8 cellular contexts compared by ENCODE assay signal in the genomic region with DNA sequence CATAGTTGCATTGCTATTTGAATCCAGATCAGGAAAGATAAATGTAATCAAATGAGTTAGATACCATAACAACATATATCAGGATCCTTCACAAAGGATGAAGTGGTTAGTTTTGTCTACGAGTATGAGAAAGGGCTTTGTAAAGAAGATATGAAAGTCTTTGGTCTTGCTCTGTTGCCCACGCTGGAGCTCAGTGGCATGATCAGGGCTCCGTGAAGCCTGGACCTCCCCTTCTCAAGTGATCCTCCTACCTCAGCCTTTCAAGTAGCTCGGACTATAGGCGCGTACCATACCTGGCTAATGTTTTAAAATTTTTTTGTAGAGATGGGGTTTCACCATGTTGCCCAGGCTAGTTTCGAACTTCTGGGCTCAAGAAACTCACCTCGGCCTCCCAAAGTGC. TPM values are rescaled to one million over a fixed set of nuclear protein-coding genes. Genes with fewer than 3 reads are reported as not detected.
A peak's percentile ranks its signal among the peaks of the same experiment; 100 is the strongest.
DNase-seq lines count a peak whose midpoint lies in the region; ATAC-seq, FAIRE-seq and TF ChIP-seq lines count a peak whose summit lies in the region.

No MANE protein-coding gene starts in this region.

- no peak for TF ChIP-seq EP300 in H1 (IDR thresholded peaks at IDR 0.05; ENCODE audit: borderline replicate concordance in 1 of 2, low read depth in 2 of 2, low read length in 2 of 2)

- H4K8ac ChIP-seq in H1 (ENCODE audit: extremely low read depth, insufficient read depth, low read length): no peak overlapping the region

- peak; percentile 28 for ATAC-seq in HG03432 (IDR thresholded peaks at IDR 0.05; ENCODE audit: unreplicated experiment)
- ATAC-seq in stimulated activated naive B cell treated with anti-CD40 and anti-IgM and Interleukin-4, amounts not matched to agents 10 μg/mL and 1 μg/mL and 100 μg/mL, for 72 hours (replicated peaks): peak; percentile 40 to 45

- H4K5ac ChIP-seq in H1 (ENCODE audit: insufficient read length, low read depth, low read length): no peak overlapping the region

- H3K9me3 ChIP-seq in H1 (ENCODE audit: insufficient read depth in 2 of 2, low read depth in 1 of 2, low read length in 1 of 2): no peaks in the 10 kb centered on the region

- H3K36me3 Mint-ChIP-seq in activated CD4-positive, alpha-beta T cell treated with anti-CD3 and anti-CD28 coated beads, Interleukin-2, amount 10 ng/mL, durations not matched to agents 24 days and 14 days (ENCODE audit: low read depth): peaks cover 50% of the 10 kb centered on the region
- H3K36me3 Mint-ChIP-seq in stimulated activated naive B cell treated with anti-CD40 and anti-IgM and Interleukin-4, amounts not matched to agents 10 μg/mL and 1 μg/mL and 100 μg/mL, for 72 hours: peaks cover 44 to 52% of the 10 kb centered on the region in 2 donors

- H3K36me3 ChIP-seq in H1 (ENCODE audit: control insufficient read depth in 2 of 4, insufficient read depth in 4 of 4, low read length in 3 of 4): peaks cover 0 to 20% (median 7%) of the 10 kb centered on the region in 4 experiments; a peak in 5 of 8 replicates

- H4K91ac ChIP-seq in H1 (replicated peaks; ENCODE audit: insufficient read length, low read length): no peak overlapping the region

- peaks cover 9 to 57% of the 10 kb centered on the region in 2 experiments for H3K79me2 ChIP-seq in H1 (ENCODE audit: control insufficient read depth in 1 of 2, insufficient read depth in 2 of 2, low read length in 2 of 2)

- no peak overlapping the region for H3K56ac ChIP-seq in H1 (replicated peaks; ENCODE audit: insufficient read length, low read depth, low read length)

- no peak overlapping the region for H3K23ac ChIP-seq in H1 (ENCODE audit: insufficient read length)

- H3K4ac ChIP-seq in H1 (replicated peaks; ENCODE audit: insufficient read length, low read depth, low read length): no peak overlapping the region

- DNase-seq in activated CD4-positive, alpha-beta T cell treated with anti-CD3 and anti-CD28 coated beads, Interleukin-2, amount 10 ng/mL, durations not matched to agents 24 days and 14 days: no peak
- no peak for DNase-seq in activated CD4-positive, alpha-beta T cell treated with anti-CD3 and anti-CD28 coated beads, Interleukin-2, amount 50 U/mL, for 1 hour
- DNase-seq in H1 (ENCODE audit: low read depth in 1 of 2, low spot score in 2 of 2): no peak
- DNase-seq in stimulated activated naive B cell treated with anti-CD40 and anti-IgM and Interleukin-4, amounts not matched to agents 10 μg/mL and 1 μg/mL and 100 μg/mL, for 72 hours: peak; percentile 64
- no peak for DNase-seq in cerebellar cortex (ENCODE audit: low spot score)
- no peak for DNase-seq in activated CD4-positive, CD25-positive, alpha-beta regulatory T cell treated with anti-CD3 and anti-CD28 coated beads, Interleukin-2, amount 50 U/mL, for 72 hours
- no peak for DNase-seq in NCI-H2029 (lab: John Stamatoyannopoulos, UW)

- H2BK15ac ChIP-seq in H1 (ENCODE audit: low read length): no peak overlapping the region

- H2BK12ac ChIP-seq in H1 (ENCODE audit: low read depth, low read length): no peak overlapping the region

- peaks cover 6 to 7% of the 10 kb centered on the region in 2 experiments for H4K20me1 ChIP-seq in H1 (replicated peaks in 1 of 2; ENCODE audit: control insufficient read depth in 1 of 2, insufficient read depth in 2 of 2, low read length in 2 of 2)

- WGBS in H1 (ENCODE audit: extremely low coverage in 1 of 2, insufficient coverage in 1 of 2, insufficient read length in 1 of 2, insufficient replicate concordance in 2 of 2, low coverage in 1 of 2, low lambda C conversion rate in 2 of 2, missing lambda C conversion rate in 1 of 2), 2 experiments: 90% methylated on average over 8 of the region's 8 CpGs; no CpG with 5 or more reads in 1 of the 2 experiments

- peak overlapping the region; percentile 91 for H3K4me3 Mint-ChIP-seq in activated CD4-positive, alpha-beta T cell treated with anti-CD3 and anti-CD28 coated beads, Interleukin-2, amount 10 ng/mL, durations not matched to agents 24 days and 14 days
- peak overlapping the region; percentile 91 to 93 for H3K4me3 Mint-ChIP-seq in stimulated activated naive B cell treated with anti-CD40 and anti-IgM and Interleukin-4, amounts not matched to agents 10 μg/mL and 1 μg/mL and 100 μg/mL, for 72 hours

- H3K27me3 ChIP-seq in H1 (replicated peaks in 1 of 4; ENCODE audit: control insufficient read depth in 3 of 4, extremely low read depth in 1 of 4, insufficient read depth in 3 of 4, low read length in 3 of 4): no peaks in the 10 kb centered on the region

- peak overlapping the region in 2 of 4 experiments; percentile 80 to 96; a peak in 3 of 8 replicates for H3K4me3 ChIP-seq in H1 (ENCODE audit: extremely low read depth in 1 of 4, insufficient read depth in 2 of 4, low read depth in 3 of 4, low read length in 4 of 4)

- FAIRE-seq in H1 (lab: Jason Lieb, UNC): no peak

- CTCF ChIA-PET in H1 (lab: Charles Lee; ENCODE audit: partially characterized antibody): interaction anchor here (0.7 to 1.1 kb wide), 3 partner anchors 11 to 342 kb away, joined by 3 to 4 read pairs (median 3); no protein-coding TSS in a partner anchor

- H2BK5ac ChIP-seq in H1 (ENCODE audit: low read depth, low read length): no peak overlapping the region

- no peak overlapping the region for H2BK120ac ChIP-seq in H1 (replicated peaks; ENCODE audit: low read depth, low read length)

- H3K14ac ChIP-seq in H1 (ENCODE audit: insufficient read length): no peak overlapping the region

- POLR2A ChIA-PET in H1 (lab: Charles Lee; ENCODE audit: partially characterized antibody): interaction anchor here (0.8 to 1.9 kb wide), 3 partner anchors 9 to 103 kb away, joined by 3 to 5 read pairs (median 3); no protein-coding TSS in a partner anchor

- no peak overlapping the region for H3K27ac ChIP-seq in H1 (ENCODE audit: low read depth, low read length)

- intact Hi-C loops in activated CD4-positive, alpha-beta T cell treated with anti-CD3 and anti-CD28 coated beads, Interleukin-2, amount 10 ng/mL, durations not matched to agents 24 days and 14 days (cut with micrococcal nuclease): no loop called here

- no peak overlapping the region for H2AK5ac ChIP-seq in H1 (ENCODE audit: low read depth, low read length)

- no peak for TF ChIP-seq RAD21 in H1 (IDR thresholded peaks at IDR 0.05 in 1 of 2, conservative IDR thresholded peaks at IDR 0.05 in 1 of 2; ENCODE audit: low read depth in 2 of 2, low read length in 2 of 2)

- H3K4me1 Mint-ChIP-seq in activated CD4-positive, alpha-beta T cell treated with anti-CD3 and anti-CD28 coated beads, Interleukin-2, amount 10 ng/mL, durations not matched to agents 24 days and 14 days: peaks cover 54% of the 10 kb centered on the region
- peaks cover 47 to 64% of the 10 kb centered on the region in 2 donors for H3K4me1 Mint-ChIP-seq in stimulated activated naive B cell treated with anti-CD40 and anti-IgM and Interleukin-4, amounts not matched to agents 10 μg/mL and 1 μg/mL and 100 μg/mL, for 72 hours

- no peaks in the 10 kb centered on the region; the same call in 1 of the 2 replicates for H3K23me2 ChIP-seq in H1 (ENCODE audit: low read depth, low read length)

- TF ChIP-seq POLR2A in H1 (IDR thresholded peaks at IDR 0.05; ENCODE audit: control extremely low read depth in 1 of 2, low read depth in 2 of 2, low read length in 2 of 2): no peak

- peak overlapping the region; percentile 39 for H3K27ac Mint-ChIP-seq in activated CD4-positive, alpha-beta T cell treated with anti-CD3 and anti-CD28 coated beads, Interleukin-2, amount 10 ng/mL, durations not matched to agents 24 days and 14 days
- peak overlapping the region; percentile 99 for H3K27ac Mint-ChIP-seq in stimulated activated naive B cell treated with anti-CD40 and anti-IgM and Interleukin-4, amounts not matched to agents 10 μg/mL and 1 μg/mL and 100 μg/mL, for 72 hours

- H2AFZ ChIP-seq in H1 (ENCODE audit: low read length): no peak overlapping the region

- no peaks in the 10 kb centered on the region for H3K9me3 Mint-ChIP-seq in activated CD4-positive, alpha-beta T cell treated with anti-CD3 and anti-CD28 coated beads, Interleukin-2, amount 10 ng/mL, durations not matched to agents 24 days and 14 days
- H3K9me3 Mint-ChIP-seq in stimulated activated naive B cell treated with anti-CD40 and anti-IgM and Interleukin-4, amounts not matched to agents 10 μg/mL and 1 μg/mL and 100 μg/mL, for 72 hours: peaks cover 5 to 9% of the 10 kb centered on the region in 2 donors

- H3K9ac ChIP-seq in H1 (replicated peaks in 1 of 4; ENCODE audit: extremely low read depth in 1 of 4, low read depth in 3 of 4, low read length in 3 of 4): no peak overlapping the region

- H3K4me2 ChIP-seq in H1 (ENCODE audit: insufficient read depth in 1 of 2, low read depth in 2 of 2, low read length in 2 of 2): peak overlapping the region; percentile 81 to 86; a peak in 3 of 4 replicates

- H3K4me1 ChIP-seq in H1 (replicated peaks in 1 of 4; ENCODE audit: control insufficient read depth in 3 of 4, insufficient read depth in 4 of 4, low read length in 3 of 4): peaks cover 0 to 4% (median 2%) of the 10 kb centered on the region in 4 experiments; a peak in 3 of 7 replicates

- H3K27me3 Mint-ChIP-seq in activated CD4-positive, alpha-beta T cell treated with anti-CD3 and anti-CD28 coated beads, Interleukin-2, amount 10 ng/mL, durations not matched to agents 24 days and 14 days: peaks cover 6% of the 10 kb centered on the region
- H3K27me3 Mint-ChIP-seq in stimulated activated naive B cell treated with anti-CD40 and anti-IgM and Interleukin-4, amounts not matched to agents 10 μg/mL and 1 μg/mL and 100 μg/mL, for 72 hours: no peaks in the 10 kb centered on the region

- no peak overlapping the region for H3K18ac ChIP-seq in H1 (ENCODE audit: extremely low read depth, low read length)

- no peak for TF ChIP-seq CTCF in H1 (IDR thresholded peaks at IDR 0.05; ENCODE audit: control extremely low read depth in 1 of 3, insufficient read depth in 1 of 3, low read depth in 1 of 3, low read length in 3 of 3)

- H3K79me1 ChIP-seq in H1 (ENCODE audit: low read depth, low read length): no peaks in the 10 kb centered on the region

- no peak overlapping the region for H2BK20ac ChIP-seq in H1 (ENCODE audit: low read length)

TF ChIP-seq in H1, 55 proteins besides CTCF, POLR2A, EP300 and RAD21 (continues in another document):
- TF ChIP-seq SIN3A (conservative IDR thresholded peaks at IDR 0.05 in 1 of 2, IDR thresholded peaks at IDR 0.05 in 1 of 2; ENCODE audit: low read depth in 1 of 2, low read length in 2 of 2) (no peak), ZNF274 (IDR thresholded peaks at IDR 0.05; ENCODE audit: borderline replicate concordance, extremely low read depth, low read length) (no peak)

RNA-seq across cellular contexts. Expression of a gene that starts 1.8 kb away (rescaled TPM):
- total RNA-seq in activated CD4-positive, alpha-beta T cell treated with anti-CD3 and anti-CD28 coated beads, Interleukin-2, amount 10 ng/mL, durations not matched to agents 24 days and 14 days: 47.0 and 50.7 TPM in 2 replicates
- 22.5 and 22.6 TPM in 2 replicates for total RNA-seq in H1 (2021; fragmentation: NEBNext Ultra II Directional; extraction: Animal tissue kit (Norgen Biotek cat#: 25700))
- polyA plus RNA-seq in H1 (2011; rRNA removed): 3.8 and 4.5 TPM in 2 replicates
- 8.3 TPM for polyA plus RNA-seq in H1 (2011; cell fraction: cytosol; rRNA removed)
- polyA plus RNA-seq in H1 (2011; cell fraction: nucleus; rRNA removed): 4.8 TPM
- 6.3 to 16.5 TPM (median 7.3 TPM) in 4 replicates for polyA plus RNA-seq in H1 (2012, experiment 1 of 2)
- polyA plus RNA-seq in H1 (2012, experiment 2 of 2): 0.50 TPM
- 17.1 TPM for polyA plus RNA-seq in H1 (2013, experiment 1 of 2)
- 15.6 TPM for polyA plus RNA-seq in H1 (2013, experiment 2 of 2)
- 5.3 and 8.9 TPM in 2 replicates for polyA minus RNA-seq in H1 (2011; rRNA and poly(A)+ RNA removed)
- polyA minus RNA-seq in H1 (2011; cell fraction: cytosol; rRNA and poly(A)+ RNA removed): 7.9 TPM
- polyA minus RNA-seq in H1 (2011; cell fraction: nucleus; rRNA and poly(A)+ RNA removed): 16.3 TPM
